In the genomic region with DNA sequence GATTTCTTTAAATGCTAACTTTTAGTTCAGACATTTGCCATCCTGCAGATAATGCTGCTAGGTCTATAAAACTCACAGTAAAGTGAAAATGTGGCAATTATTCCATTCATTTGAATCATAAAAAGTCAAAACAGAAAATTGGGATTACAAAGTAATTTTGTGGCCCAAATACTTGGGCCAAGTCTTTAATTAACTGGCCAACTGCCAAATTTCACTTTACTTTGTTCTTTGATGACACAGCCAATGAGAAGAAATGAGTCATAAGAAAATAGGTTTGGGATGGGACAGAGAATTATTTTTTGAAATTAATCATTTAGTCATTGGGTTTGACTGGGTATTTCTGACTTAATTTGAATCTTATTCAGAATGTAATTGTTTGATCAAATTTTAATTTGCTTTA, we compare ENCODE assay signal across 20 cellular contexts.
DNase-seq lines count a peak whose midpoint lies in the region; TF ChIP-seq lines count a peak whose summit lies in the region.
"Had no signal": no experiment of that assay in that cellular context is flagged by ENCODE, and none has a peak within 500 bp of the region (broad histone marks: within the 10 kb centered on the region; RNA-seq: fewer than 3 reads in every experiment).

No MANE protein-coding gene starts in this region.

- no peaks in the 10 kb centered on the region for H3K79me2 ChIP-seq in hepatocyte

- H3K36me3 ChIP-seq in hepatocyte (replicated peaks; ENCODE audit: insufficient read depth, low read depth): no peaks in the 10 kb centered on the region

- no peak for TF ChIP-seq CTCF in hepatocyte (IDR thresholded peaks at IDR 0.05; ENCODE audit: poor library complexity)

- no peak overlapping the region for H3K4me3 ChIP-seq in hepatocyte
- H3K4me3 ChIP-seq: tibial artery had no signal

- H3K4me1 ChIP-seq in hepatocyte (ENCODE audit: insufficient read depth): no peaks in the 10 kb centered on the region
- H3K4me1 ChIP-seq: tibial artery had no signal

- no peak overlapping the region for H2AFZ ChIP-seq in hepatocyte

- no peaks in the 10 kb centered on the region for H3K9me2 ChIP-seq in hepatocyte (replicated peaks; ENCODE audit: insufficient read depth)

- no peaks in the 10 kb centered on the region for H3K9me3 ChIP-seq in hepatocyte (ENCODE audit: low read depth)
- H3K9me3 ChIP-seq: tibial artery had no signal

- no peak overlapping the region for H3K4me2 ChIP-seq in hepatocyte

- H4K20me1 ChIP-seq in hepatocyte (ENCODE audit: insufficient read depth, poor library complexity, severe bottlenecking): no peaks in the 10 kb centered on the region

- peak overlapping the region; percentile 44 for H3K27ac ChIP-seq in cingulate gyrus (ENCODE audit: low read depth, low read length)
- no peak overlapping the region for H3K27ac ChIP-seq in hepatocyte
- H3K27ac ChIP-seq: 22Rv1, C4-2B, tibial artery had no signal

- no peaks in the 10 kb centered on the region for H3K27me3 ChIP-seq in hepatocyte
- H3K27me3 ChIP-seq: tibial artery had no signal

- DNase-seq in DMS 273 (lab: John Stamatoyannopoulos, UW; ENCODE audit: unreplicated experiment): peak; percentile 24
- DNase-seq in DMS 273 treated with DMSO at 0.1 percent for 48 hours (lab: John Stamatoyannopoulos, UW): no peak
- DNase-seq in RPMI7951 (ENCODE audit: low read depth): peak; percentile 74
- DNase-seq in stromal cell of bone marrow (ENCODE audit: low read depth): peak; percentile 43
- DNase-seq in superior temporal gyrus (ENCODE audit: extremely low spot score): no peak
- DNase-seq in hepatocyte (ENCODE audit: low spot score): no peak
- DNase-seq in activated CD4-positive, alpha-beta T cell treated with anti-CD3 and anti-CD28 coated beads for 48 hours: no peak
- DNase-seq: activated effector memory CD4-positive, alpha-beta T cell treated with anti-CD3 and anti-CD28 coated beads, Interleukin-2, amount 50 U/mL, for 16 hours; amniotic stem cell; mesenchymal stem cell; NCI-H1436; NCI-H2227 treated with DMSO at 0.1 percent for 48 hours; nephron progenitor cell; NK-92 treated with Interleukin-12 subunit alpha and Interleukin-12 subunit beta, amount 100 ng/mL, for 24 hours; SHP77; T-helper 9 cell; tibial artery had no signal

Comparison
In these comparisons a context has a peak if more than half of its experiments do, and no peak if none do; other contexts are left out.
1. DNase-seq: peak in DMS 273 (single experiment), RPMI7951 (single experiment) and stromal cell of bone marrow (single experiment); none in DMS 273 treated with DMSO at 0.1 percent for 48 hours (single experiment), superior temporal gyrus (single experiment), hepatocyte (single experiment) and activated CD4-positive, alpha-beta T cell treated with anti-CD3 and anti-CD28 coated beads for 48 hours (single experiment).